In genomic region chr1:224183591-224184312, GRCh38 we compare ENCODE assay signal across 8 cellular contexts.
DNase-seq lines count a peak whose midpoint lies in the region; ATAC-seq and TF ChIP-seq lines count a peak whose summit lies in the region.

No MANE protein-coding gene starts in this region.

- TF ChIP-seq CTCF in WI38 (IDR thresholded peaks at IDR 0.05; ENCODE audit: low read depth, low read length) = no peak

- H3K4me3 ChIP-seq in WI38 (ENCODE audit: low read depth, low read length) = peak overlapping the region; percentile 87

- peak; percentile 39 for ATAC-seq in HG02852 (IDR thresholded peaks at IDR 0.05; ENCODE audit: unreplicated experiment)

- DNase-seq in NCI-H82 (lab: John Stamatoyannopoulos, UW) (peak; percentile 76), NCI-H82 treated with DMSO at 0.1 percent for 48 hours (lab: John Stamatoyannopoulos, UW; ENCODE audit: unreplicated experiment) (no peak), NCI-H146 (lab: John Stamatoyannopoulos, UW) (peak; percentile 66), kidney glomerular epithelial cell (lab: John Stamatoyannopoulos, UW) (peak; percentile 24)
- peak; percentile 54 for DNase-seq in central memory CD4-positive, alpha-beta T cell
- DNase-seq in stimulated activated CD4-positive, alpha-beta T cell treated with anti-CD3 and anti-CD28 coated beads, Interleukin-15, amount 100 ng/mL, for 48 hours (ENCODE audit: low read depth in 2 of 2) = peak; percentile 31 to 38
